In genomic region chr10:56063642-56064041, GRCh38 we compare ENCODE assay signal across 7 cellular contexts.
"Had no signal": no experiment of that assay in that cellular context is flagged by ENCODE, and none has a peak within 500 bp of the region (broad histone marks: within the 10 kb centered on the region; RNA-seq: fewer than 3 reads in every experiment).

No MANE protein-coding gene starts in this region.

- H3K4me3 ChIP-seq: K562 had no signal

- H3K4me2 ChIP-seq: KMS-11 had no signal

- FAIRE-seq: HTR-8/SVneo, K562 had no signal

- H3K9ac ChIP-seq: KMS-11 had no signal

- H3K27ac ChIP-seq: HL-60, KMS-11 had no signal

- DNase-seq: IMR-90, KBM-7, KG1 had no signal

- ATAC-seq: K562 had no signal
